ENCODE assay signal across 8 cellular contexts in genomic region chr16:28494141-28494851, GRCh38. TPM values are rescaled to one million over a fixed set of nuclear protein-coding genes. Genes with fewer than 3 reads are reported as not detected.
A peak's percentile ranks its signal among the peaks of the same experiment; 100 is the strongest.
DNase-seq lines count a peak whose midpoint lies in the region; ATAC-seq and TF ChIP-seq lines count a peak whose summit lies in the region.

Gene APOBR (plus strand): TSS chr16:28494643. CDS start chr16:28494682, 39 bp downstream.

- peaks cover 0 to 48% (median 4%) of the 10 kb centered on the region in 3 donors for H3K36me3 Mint-ChIP-seq in CD8-positive, alpha-beta memory T cell

- H3K27ac ChIP-seq in CD8-positive, alpha-beta memory T cell (ENCODE audit: low read depth, low read length) = peak within 1 kb of the TSS; percentile 85

- peak within 1 kb of the TSS; percentile 88 to 98 (median 93) for H3K4me3 Mint-ChIP-seq in CD8-positive, alpha-beta memory T cell

- H3K9me3 ChIP-seq in CD8-positive, alpha-beta memory T cell (ENCODE audit: low read length) = no peaks in the 10 kb centered on the region
- H3K9me3 ChIP-seq in mucosa of descending colon = no peaks in the 10 kb centered on the region

- peak within 1 kb of the TSS; percentile 79 for H3K4me3 ChIP-seq in CD8-positive, alpha-beta memory T cell (ENCODE audit: low read length)
- H3K4me3 ChIP-seq in mucosa of descending colon = peak within 1 kb of the TSS; percentile 32

- peaks cover 58% of the 10 kb centered on the region for H3K4me1 ChIP-seq in CD8-positive, alpha-beta memory T cell (ENCODE audit: insufficient read depth, low read length)
- peaks cover 34% of the 10 kb centered on the region for H3K4me1 ChIP-seq in mucosa of descending colon (ENCODE audit: low read depth)

- POLR2A ChIA-PET in CD8-positive, alpha-beta memory T cell (lab: Charles Lee) = interaction anchor here (0.5 to 1.8 kb wide), 8 partner anchors 9 to 352 kb away, joined by 3 to 12 read pairs (median 4); partner anchors contain the start of gene SGF29

- CTCF ChIA-PET in CD8-positive, alpha-beta memory T cell (lab: Charles Lee) = interaction anchor here (1.1 to 2.1 kb wide), 5 partner anchors 9 to 328 kb away, joined by 3 to 8 read pairs (median 5); partner anchors contain the start of gene ATXN2L

- H3K9me3 Mint-ChIP-seq in CD8-positive, alpha-beta memory T cell = no peaks in the 10 kb centered on the region

- intact Hi-C loops in mucosa of descending colon (cut with DNase I, micrococcal nuclease) = no loop called here

- H3K27me3 ChIP-seq in CD8-positive, alpha-beta memory T cell (ENCODE audit: insufficient read depth, low read length, poor library complexity, severe bottlenecking) = no peaks in the 10 kb centered on the region

- TF ChIP-seq CTCF in mucosa of descending colon (IDR thresholded peaks at IDR 0.05) = no peak

- peak; percentile 85 for TF ChIP-seq POLR2A in Raji (IDR thresholded peaks at IDR 0.05; ENCODE audit: insufficient read depth, low read depth, low read length)

- H3K36me3 ChIP-seq in CD8-positive, alpha-beta memory T cell (ENCODE audit: insufficient read depth, low read length) = no peaks in the 10 kb centered on the region
- H3K36me3 ChIP-seq in mucosa of descending colon (ENCODE audit: low read depth) = peaks cover 4% of the 10 kb centered on the region

- ATAC-seq in GM21825 (IDR thresholded peaks at IDR 0.05; ENCODE audit: unreplicated experiment) (peak; percentile 39), mucosa of descending colon (peak; percentile 56), HG02623 (IDR thresholded peaks at IDR 0.05; ENCODE audit: unreplicated experiment) (no peak)

- peaks cover 57 to 70% (median 69%) of the 10 kb centered on the region in 3 donors for H3K4me1 Mint-ChIP-seq in CD8-positive, alpha-beta memory T cell

- H3K27ac Mint-ChIP-seq in CD8-positive, alpha-beta memory T cell = peak within 1 kb of the TSS; percentile 92 to 100 (median 99)

- DNase-seq in CD8-positive, alpha-beta memory T cell = peak; percentile 78 to 96 (median 95)
- DNase-seq in activated gamma-delta T cell (lab: John Stamatoyannopoulos, UW) (peak; percentile 36), mucosa of descending colon (peak; percentile 78 to 87 (median 78)), NCI-H446 treated with DMSO at 0.1 percent for 48 hours (lab: John Stamatoyannopoulos, UW) (no peak)
- peak; percentile 69 to 93 (median 85) for DNase-seq in stimulated activated naive CD4-positive, alpha-beta T cell (lab: John Stamatoyannopoulos, UW)

- no peaks in the 10 kb centered on the region for H3K27me3 Mint-ChIP-seq in CD8-positive, alpha-beta memory T cell

RNA-seq across cellular contexts. Expression of gene APOBR, which starts in this region (rescaled TPM):
- total RNA-seq in CD8-positive, alpha-beta memory T cell = 1 to 10 TPM; 7.7 to 8.0 TPM
- 4.9 TPM for polyA plus RNA-seq in CD8-positive, alpha-beta memory T cell
- total RNA-seq in mucosa of descending colon = 10 to 100 TPM; 28.8 to 65.4 (median 57.2) TPM
